In genomic region chr1:5509664-5510452, GRCh38 we compare ENCODE assay signal across 8 cellular contexts.
A peak's percentile ranks its signal among the peaks of the same experiment; 100 is the strongest.
DNase-seq lines count a peak whose midpoint lies in the region; ATAC-seq and TF ChIP-seq lines count a peak whose summit lies in the region.

No MANE protein-coding gene starts in this region.

- H3K27me3 ChIP-seq in CD4-positive, CD25-positive, alpha-beta regulatory T cell (ENCODE audit: control insufficient read depth, insufficient read depth, low read length), result no peaks in the 10 kb centered on the region
- no peaks in the 10 kb centered on the region for H3K27me3 ChIP-seq in trophoblast cell (ENCODE audit: insufficient read depth, low read length)
- H3K27me3 ChIP-seq in upper lobe of left lung, result no peaks in the 10 kb centered on the region

- no peaks in the 10 kb centered on the region for H3K9me3 ChIP-seq in CD4-positive, CD25-positive, alpha-beta regulatory T cell (ENCODE audit: control insufficient read depth in 2 of 2, low read length in 2 of 2)
- H3K9me3 ChIP-seq in trophoblast cell (ENCODE audit: insufficient read depth, low read depth, low read length), result no peaks in the 10 kb centered on the region
- no peaks in the 10 kb centered on the region for H3K9me3 ChIP-seq in upper lobe of left lung

- H3K36me3 Mint-ChIP-seq in CD4-positive, CD25-positive, alpha-beta regulatory T cell, result no peaks in the 10 kb centered on the region
- H3K36me3 Mint-ChIP-seq in HFFc6 (ENCODE audit: low read depth), result no peaks in the 10 kb centered on the region

- H3K23ac ChIP-seq in trophoblast cell (ENCODE audit: low read length), result no peak overlapping the region

- no peak for TF ChIP-seq EP300 in upper lobe of left lung (IDR thresholded peaks at IDR 0.05)

- no peak overlapping the region for H4K8ac ChIP-seq in trophoblast cell (ENCODE audit: low read depth, low read length)

- no peak overlapping the region for H4K91ac ChIP-seq in trophoblast cell (ENCODE audit: low read depth, low read length)

- no peaks in the 10 kb centered on the region for H3K79me1 ChIP-seq in trophoblast cell (ENCODE audit: low read length)

- H3K79me2 ChIP-seq in trophoblast cell (ENCODE audit: control insufficient read depth, insufficient read depth, low read length, poor library complexity), result no peaks in the 10 kb centered on the region

- ATAC-seq in CD4-positive, CD25-positive, alpha-beta regulatory T cell (ENCODE audit: low read depth in 2 of 2), result peak in 1 of 2 donors; percentile 54
- ATAC-seq in upper lobe of left lung (ENCODE audit: low FRiP score in 2 of 2) (peak; percentile 42 to 63), GM21526 (IDR thresholded peaks at IDR 0.05; ENCODE audit: low FRiP score, unreplicated experiment) (no peak)

- no peak overlapping the region for H3K4me3 Mint-ChIP-seq in CD4-positive, CD25-positive, alpha-beta regulatory T cell
- no peak overlapping the region for H3K4me3 Mint-ChIP-seq in HFFc6

- H3K18ac ChIP-seq in trophoblast cell (ENCODE audit: low read length), result no peak overlapping the region

- H3K4me3 ChIP-seq in CD4-positive, CD25-positive, alpha-beta regulatory T cell (ENCODE audit: low read depth, low read length), result no peak overlapping the region
- H3K4me3 ChIP-seq in trophoblast cell (ENCODE audit: low read depth, low read length) (no peak overlapping the region), upper lobe of left lung (no peak overlapping the region)

- H4K12ac ChIP-seq in trophoblast cell (ENCODE audit: low read depth, low read length), result no peak overlapping the region

- no peak overlapping the region for H2AK5ac ChIP-seq in trophoblast cell (ENCODE audit: low read length)

- H3K4me2 ChIP-seq in trophoblast cell (ENCODE audit: low read length), result no peak overlapping the region

- no peak overlapping the region for H2BK12ac ChIP-seq in trophoblast cell (ENCODE audit: low read length)

- H3K27me3 Mint-ChIP-seq in CD4-positive, CD25-positive, alpha-beta regulatory T cell, result peaks cover 21% of the 10 kb centered on the region
- H3K27me3 Mint-ChIP-seq in HFFc6 (ENCODE audit: insufficient read depth), result peaks cover 5% of the 10 kb centered on the region

- H3K4me1 ChIP-seq in CD4-positive, CD25-positive, alpha-beta regulatory T cell (ENCODE audit: control insufficient read depth, insufficient read depth, low read length, poor library complexity, severe bottlenecking), result peaks cover 5% of the 10 kb centered on the region
- no peaks in the 10 kb centered on the region for H3K4me1 ChIP-seq in trophoblast cell (ENCODE audit: control insufficient read depth in 1 of 2, insufficient read depth in 2 of 2, low read length in 2 of 2)
- peaks cover 0 to 17% (median 7%) of the 10 kb centered on the region in 4 donors for H3K4me1 ChIP-seq in upper lobe of left lung

- H3K27ac Mint-ChIP-seq in CD4-positive, CD25-positive, alpha-beta regulatory T cell, result peak overlapping the region in 2 of 3 donors; percentile 26 to 54
- H3K27ac Mint-ChIP-seq in HFFc6, result no peak overlapping the region

- DNase-seq in CD4-positive, CD25-positive, alpha-beta regulatory T cell, result peak; percentile 50 to 61 (median 51)
- peak; percentile 4 for DNase-seq in HFFc6
- peak; percentile 44 for DNase-seq in SK-N-DZ (ENCODE audit: low spot score)
- peak; percentile 32 for DNase-seq in activated gamma-delta T cell (lab: John Stamatoyannopoulos, UW)
- peak; percentile 11 for DNase-seq in glomerular visceral epithelial cell (ENCODE audit: extremely low spot score)
- DNase-seq in trophoblast cell, result peak; percentile 27 to 55
- peak; percentile 52 to 75 for DNase-seq in upper lobe of left lung

- peaks cover 0 to 4% (median 0%) of the 10 kb centered on the region in 7 donors for H3K9me3 Mint-ChIP-seq in CD4-positive, CD25-positive, alpha-beta regulatory T cell
- no peaks in the 10 kb centered on the region for H3K9me3 Mint-ChIP-seq in HFFc6

- no peak overlapping the region for H2BK5ac ChIP-seq in trophoblast cell (ENCODE audit: low read depth, low read length, poor library complexity)

- no peak for TF ChIP-seq POLR2A in upper lobe of left lung (IDR thresholded peaks at IDR 0.05)

- peak; percentile 97 for TF ChIP-seq CTCF in HFFc6 (IDR thresholded peaks at IDR 0.05)
- peak; percentile 86 to 98 (median 95) for TF ChIP-seq CTCF in upper lobe of left lung (IDR thresholded peaks at IDR 0.05)

- H3K14ac ChIP-seq in trophoblast cell (ENCODE audit: low read length), result no peak overlapping the region

- no peak overlapping the region for H3K27ac ChIP-seq in CD4-positive, CD25-positive, alpha-beta regulatory T cell (ENCODE audit: insufficient read depth, low read length, poor library complexity, severe bottlenecking)
- no peak overlapping the region for H3K27ac ChIP-seq in trophoblast cell (ENCODE audit: low read depth, low read length)
- no peak overlapping the region for H3K27ac ChIP-seq in upper lobe of left lung

- H3K4ac ChIP-seq in trophoblast cell (ENCODE audit: low read depth, low read length), result no peak overlapping the region

- no peak overlapping the region for H3K9ac ChIP-seq in trophoblast cell (ENCODE audit: low read length)

- H3K36me3 ChIP-seq in CD4-positive, CD25-positive, alpha-beta regulatory T cell (ENCODE audit: control insufficient read depth, insufficient read depth, low read length), result no peaks in the 10 kb centered on the region
- H3K36me3 ChIP-seq in trophoblast cell (ENCODE audit: control insufficient read depth in 1 of 2, insufficient read depth in 2 of 2, low read length in 2 of 2), result no peaks in the 10 kb centered on the region
- H3K36me3 ChIP-seq in upper lobe of left lung, result no peaks in the 10 kb centered on the region

- WGBS in trophoblast cell (ENCODE audit: extremely low coverage, insufficient coverage, insufficient read length), result no CpG with 5 or more reads among the region's 21 CpGs
- WGBS in upper lobe of left lung, 2 donors, result 30 to 52% methylated on average over 12 to 21 of the region's 21 CpGs

- H2BK120ac ChIP-seq in trophoblast cell (ENCODE audit: insufficient read depth, low read length, poor library complexity), result no peak overlapping the region

- H2AFZ ChIP-seq in trophoblast cell (ENCODE audit: insufficient read depth, low read length, poor library complexity), result no peak overlapping the region

- peaks cover 0 to 12% (median 3%) of the 10 kb centered on the region in 4 donors for H3K4me1 Mint-ChIP-seq in CD4-positive, CD25-positive, alpha-beta regulatory T cell
- H3K4me1 Mint-ChIP-seq in HFFc6 (ENCODE audit: low read depth), result no peaks in the 10 kb centered on the region

Comparison
In these comparisons a context has a peak if more than half of its experiments do, and no peak if none do; other contexts are left out.
1. DNase-seq: peak in every context shown above with its lines; median percentile 64 in upper lobe of left lung; 51 in CD4-positive, CD25-positive, alpha-beta regulatory T cell; 44 in SK-N-DZ; 41 in trophoblast cell; 32 in activated gamma-delta T cell; 11 in glomerular visceral epithelial cell; 4 in HFFc6.